Comparison of ENCODE assay signal across 9 cellular contexts in the genomic region with DNA sequence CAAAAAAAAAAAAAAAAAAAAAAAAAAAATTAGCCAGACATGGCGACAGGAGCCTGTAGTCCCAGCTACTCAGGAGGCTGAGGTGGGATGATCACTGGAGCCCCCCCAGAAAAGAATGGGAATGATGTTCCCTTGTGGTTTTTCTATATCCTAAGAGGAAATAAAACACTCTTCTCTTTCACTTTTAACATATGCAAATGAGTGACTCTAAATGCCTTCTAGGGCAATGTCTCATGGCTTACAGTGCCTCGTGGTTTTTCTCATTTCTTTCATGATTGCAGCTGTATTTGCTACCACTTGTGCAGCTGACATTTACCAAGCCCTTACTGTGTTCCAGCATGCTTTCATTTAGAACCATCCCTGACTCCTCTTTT. TPM values are rescaled to one million over a fixed set of nuclear protein-coding genes. Genes with fewer than 3 reads are reported as not detected.
DNase-seq lines count a peak whose midpoint lies in the region; ATAC-seq, FAIRE-seq and TF ChIP-seq lines count a peak whose summit lies in the region.
"Had no signal": no experiment of that assay in that cellular context is flagged by ENCODE, and none has a peak within 500 bp of the region (broad histone marks: within the 10 kb centered on the region; RNA-seq: fewer than 3 reads in every experiment).

No MANE protein-coding gene starts in this region.

- H3K27me3 ChIP-seq in CD4-positive, alpha-beta T cell (ENCODE audit: control insufficient read depth, insufficient read depth, low read length), result no peaks in the 10 kb centered on the region
- H3K27me3 ChIP-seq in uterus, result no peaks in the 10 kb centered on the region
- no peaks in the 10 kb centered on the region for H3K27me3 ChIP-seq in small intestine (ENCODE audit: control insufficient read depth in 2 of 2, insufficient read depth in 2 of 2, low read length in 2 of 2)

- H3K27me3 Mint-ChIP-seq in CD4-positive, alpha-beta T cell, result no peaks in the 10 kb centered on the region

- H3K36me3 Mint-ChIP-seq in CD4-positive, alpha-beta T cell (ENCODE audit: low read depth), result no peaks in the 10 kb centered on the region

- H3K9me3 Mint-ChIP-seq in CD4-positive, alpha-beta T cell, result no peaks in the 10 kb centered on the region

- H3K4me1 Mint-ChIP-seq in CD4-positive, alpha-beta T cell (ENCODE audit: low read depth), result peaks cover 38% of the 10 kb centered on the region

- H3K9me3 ChIP-seq in CD4-positive, alpha-beta T cell (ENCODE audit: control insufficient read depth, low read length), result no peaks in the 10 kb centered on the region
- no peaks in the 10 kb centered on the region for H3K9me3 ChIP-seq in uterus
- H3K9me3 ChIP-seq in small intestine (ENCODE audit: control insufficient read depth, low read depth), result no peaks in the 10 kb centered on the region

- H3K4me1 ChIP-seq in uterus (no peaks in the 10 kb centered on the region), small intestine (ENCODE audit: control insufficient read depth in 2 of 2, insufficient read depth in 1 of 2, low read depth in 1 of 2, low read length in 1 of 2) (no peaks in the 10 kb centered on the region)

- CTCF ChIA-PET in CD4-positive, alpha-beta T cell (lab: Charles Lee), result interaction anchor here (0.6 to 3.9 kb wide), 5 partner anchors 9 to 83 kb away, joined by 3 to 46 read pairs (median 7); no protein-coding TSS in a partner anchor

- H3K4me3 ChIP-seq in choroid plexus epithelial cell (ENCODE audit: low read depth, low read length) (no peak overlapping the region), uterus (no peak overlapping the region), small intestine (ENCODE audit: low read depth in 1 of 2, low read length in 2 of 2) (no peak overlapping the region)

- peak overlapping the region; percentile 73 for H3K4me3 Mint-ChIP-seq in CD4-positive, alpha-beta T cell

- TF ChIP-seq POLR2A in uterus (IDR thresholded peaks at IDR 0.05), result no peak

- TF ChIP-seq CTCF in CD4-positive, alpha-beta T cell (IDR thresholded peaks at IDR 0.05), result no peak
- TF ChIP-seq CTCF in choroid plexus epithelial cell (conservative IDR thresholded peaks at IDR 0.05; ENCODE audit: low read depth, low read length), result no peak
- TF ChIP-seq CTCF in uterus (IDR thresholded peaks at IDR 0.05), result no peak

- FAIRE-seq in small intestine (lab: Jason Lieb, UNC), result no peak

- intact Hi-C loops in CD4-positive, alpha-beta T cell (cut with DNase I, micrococcal nuclease), result loop anchor here in 1 of 2 experiments (2.0 kb wide), 1 partner anchor 37 kb away; no protein-coding TSS in a partner anchor
- intact Hi-C loops in uterus (cut with DNase I; ENCODE audit: low total_unique reads), result no loop called here

- peak overlapping the region; percentile 48 for H3K27ac ChIP-seq in CD4-positive, alpha-beta T cell (ENCODE audit: low read depth, low read length)
- H3K27ac ChIP-seq in uterus (no peak overlapping the region), small intestine (ENCODE audit: low read depth in 1 of 2, low read length in 1 of 2) (peak overlapping the region in 1 of 2 donors; percentile 32)

- DNase-seq in CD4-positive, alpha-beta T cell, result no peak
- DNase-seq in LHCN-M2 (ENCODE audit: low read depth) (peak; percentile 79), choroid plexus epithelial cell (ENCODE audit: low read depth) (peak; percentile 69), uterus (no peak), NCI-H2227 treated with DMSO at 0.1 percent for 48 hours (lab: John Stamatoyannopoulos, UW) (no peak), small intestine (no peak), RKO (ENCODE audit: low spot score) (no peak)
- DNase-seq: T-helper 9 cell had no signal

- 13 to 29% (median 19%) methylated on average over 2 of the region's 2 CpGs for WGBS in small intestine, 3 donors

- ATAC-seq in CD4-positive, alpha-beta T cell (ENCODE audit: poor library complexity), result peak; percentile 84
- ATAC-seq in GM19324 (IDR thresholded peaks at IDR 0.05; ENCODE audit: low FRiP score, unreplicated experiment), result peak; percentile 50

- H3K36me3 ChIP-seq in uterus (no peaks in the 10 kb centered on the region), small intestine (ENCODE audit: control insufficient read depth in 2 of 2, insufficient read depth in 2 of 2, low read length in 2 of 2) (no peaks in the 10 kb centered on the region)

- POLR2A ChIA-PET in CD4-positive, alpha-beta T cell (lab: Charles Lee), result interaction anchor here (0.7 to 2.9 kb wide), 8 partner anchors 9 to 355 kb away, joined by 3 to 30 read pairs (median 6); a partner anchor contains a TSS

- H3K27ac Mint-ChIP-seq in CD4-positive, alpha-beta T cell, result peak overlapping the region; percentile 73

RNA-seq across cellular contexts. Expression of a gene that starts 26.4 kb away (rescaled TPM):
- 1 to 10 TPM; 4.6 to 5.3 TPM for total RNA-seq in CD4-positive, alpha-beta T cell
- 28.1 and 29.9 TPM in 2 replicates for total RNA-seq in LHCN-M2 (2014; rRNA removed)
- polyA plus RNA-seq in LHCN-M2 (2012), result 29.7 TPM
- 10 to 100 TPM in 2 of 4 donors, 1 to 10 TPM in 2; 4.4 to 16.6 (median 8.3) TPM for total RNA-seq in uterus
- polyA plus RNA-seq in small intestine, result 10 to 100 TPM in 1 of 3 donors, 1 to 10 TPM in 2; 7.8 to 22.1 (median 8.9) TPM

RNA-seq across cellular contexts. Expression of a gene that starts 28.8 kb away (rescaled TPM):
- total RNA-seq in CD4-positive, alpha-beta T cell, result 10 to 100 TPM; 39.2 to 42.9 TPM
- total RNA-seq in LHCN-M2 (2014; rRNA removed), result 67.5 and 78.6 TPM in 2 replicates
- 66.2 TPM for polyA plus RNA-seq in LHCN-M2 (2012)
- 100 to 1,000 TPM in 2 of 4 donors, 10 to 100 TPM in 2; 39.0 to 118 (median 78.3) TPM for total RNA-seq in uterus
- 10 to 100 TPM; 16.5 to 31.1 (median 28.3) TPM for polyA plus RNA-seq in small intestine

RNA-seq across cellular contexts. Expression of a gene that starts 39.5 kb away (rescaled TPM):
- total RNA-seq in CD4-positive, alpha-beta T cell, result 1 to 10 TPM; 3.0 to 3.5 TPM
- total RNA-seq in LHCN-M2 (2014; rRNA removed) (503 and 596 TPM in 2 replicates), uterus (10 to 100 TPM; 19.4 to 68.4 (median 33.1) TPM)
- 384 TPM for polyA plus RNA-seq in LHCN-M2 (2012)
- polyA plus RNA-seq in small intestine, result 1 to 10 TPM; 2.2 to 6.1 (median 3.8) TPM

Comparison
In these comparisons a context has a peak if more than half of its experiments do, and no peak if none do; other contexts are left out.
1. DNase-seq: peak in LHCN-M2 (single experiment) and choroid plexus epithelial cell (single experiment); none in CD4-positive, alpha-beta T cell (0 of 10), uterus (0 of 2), NCI-H2227 treated with DMSO at 0.1 percent for 48 hours (single experiment), small intestine (single experiment) and RKO (single experiment).